Comparison of ENCODE assay signal across 20 cellular contexts in the genomic region with DNA sequence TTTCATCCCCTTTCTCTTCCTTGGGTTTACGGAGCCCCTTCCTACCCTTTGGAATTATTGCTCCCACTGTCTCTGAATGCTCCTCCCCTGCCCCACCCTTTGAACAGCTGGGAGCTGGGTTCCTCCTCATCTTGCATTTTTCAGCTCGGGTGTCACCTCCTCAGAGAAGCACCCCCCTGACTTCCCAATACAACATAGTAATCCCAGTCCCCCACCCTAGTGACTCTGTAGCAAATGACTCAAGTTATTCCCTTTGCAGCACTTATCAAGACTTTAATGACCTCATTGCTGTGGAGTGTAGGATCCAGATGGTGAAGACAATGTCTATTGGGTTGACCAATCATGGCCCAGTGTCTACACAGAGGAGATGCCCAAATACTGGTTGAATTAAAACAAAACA. TPM values are rescaled to one million over a fixed set of nuclear protein-coding genes. Genes with fewer than 3 reads are reported as not detected.
DNase-seq lines count a peak whose midpoint lies in the region; ATAC-seq and TF ChIP-seq lines count a peak whose summit lies in the region.
"Had no signal": no experiment of that assay in that cellular context is flagged by ENCODE, and none has a peak within 500 bp of the region (broad histone marks: within the 10 kb centered on the region; RNA-seq: fewer than 3 reads in every experiment).

No MANE protein-coding gene starts in this region.

- BruUV-seq in A673 (replicated peaks; lab: Mats Ljungman, UMichigan), result no TSS peak

- H3K9me2 ChIP-seq in GM23248 (ENCODE audit: insufficient read depth), result no peaks in the 10 kb centered on the region

- H3K9ac ChIP-seq in GM23248 (no peak overlapping the region), NT2/D1 (ENCODE audit: insufficient read length, low read depth) (no peak overlapping the region)

- in situ Hi-C loops in GM23248 (cut with MboI), result no loop called here

- POLR2A ChIA-PET in GM10248 (lab: Yijun Ruan, JAX), result no interaction called here
- POLR2A ChIA-PET in A673 (lab: Charles Lee; ENCODE audit: low non-redundant PET), result no interaction called here

- WGBS in GM23248 (ENCODE audit: low coverage in 1 of 2, low lambda C conversion rate in 2 of 2, missing lambda C conversion rate in 2 of 2), 2 experiments, result 35 to 41% methylated on average over 2 of the region's 2 CpGs

- TF ChIP-seq CTCF in fibroblast of the aortic adventitia (IDR thresholded peaks at IDR 0.05; ENCODE audit: insufficient read depth, low read length) (no peak), GM10248 (IDR thresholded peaks at IDR 0.05; ENCODE audit: control extremely low read depth, extremely low read depth, low read depth, missing control alignments) (no peak), A673 (conservative IDR thresholded peaks at IDR 0.05; ENCODE audit: low read depth, low read length) (no peak)

- peaks cover 27% of the 10 kb centered on the region for H3K4me1 ChIP-seq in GM23248 (ENCODE audit: insufficient read depth)
- peaks cover 7% of the 10 kb centered on the region for H3K4me1 ChIP-seq in NT2/D1 (ENCODE audit: insufficient read depth, insufficient read length)
- H3K4me1 ChIP-seq in A673 (ENCODE audit: insufficient read depth, low read length, poor library complexity, severe bottlenecking), result no peaks in the 10 kb centered on the region
- H3K4me1 ChIP-seq: Caco-2, colonic mucosa, right lobe of liver had no signal

- H3K27me3 ChIP-seq in GM23248 (replicated peaks; ENCODE audit: insufficient read depth) (no peaks in the 10 kb centered on the region), NT2/D1 (ENCODE audit: insufficient read depth, insufficient read length) (no peaks in the 10 kb centered on the region), A673 (replicated peaks; ENCODE audit: insufficient read depth, low read depth, low read length, poor library complexity) (peaks cover 29% of the 10 kb centered on the region)
- H3K27me3 ChIP-seq: colonic mucosa, right lobe of liver, SJCRH30 had no signal

- H3K9me3 ChIP-seq in GM23248 (ENCODE audit: low read depth) (no peaks in the 10 kb centered on the region), NT2/D1 (ENCODE audit: insufficient read depth, low read length) (no peaks in the 10 kb centered on the region; the same call in 1 of the 2 replicates), A673 (ENCODE audit: low read depth, low read length, poor library complexity, severe bottlenecking) (no peaks in the 10 kb centered on the region)
- H3K9me3 ChIP-seq: Caco-2, colonic mucosa, right lobe of liver, SJCRH30 had no signal

- no peak overlapping the region for H3K4me3 ChIP-seq in GM23248
- H3K4me3 ChIP-seq in NT2/D1 (ENCODE audit: insufficient read length, low read depth), result no peak overlapping the region
- H3K4me3 ChIP-seq in fibroblast of the aortic adventitia (ENCODE audit: low read depth, low read length), result no peak overlapping the region
- H3K4me3 ChIP-seq in A673 (ENCODE audit: low read depth, low read length, poor library complexity, severe bottlenecking), result no peak overlapping the region
- H3K4me3 ChIP-seq: colonic mucosa, heart right ventricle, right lobe of liver, SJCRH30 had no signal

- no peak overlapping the region for H3K4me2 ChIP-seq in GM23248 (ENCODE audit: unreplicated experiment)

- H3K79me2 ChIP-seq in GM23248 (ENCODE audit: insufficient read depth), result no peaks in the 10 kb centered on the region

- no peak for ATAC-seq in HG03135 (IDR thresholded peaks at IDR 0.05; ENCODE audit: unreplicated experiment)
- ATAC-seq: right lobe of liver had no signal

- H4K20me1 ChIP-seq in GM23248 (ENCODE audit: insufficient read depth), result no peaks in the 10 kb centered on the region

- H2AFZ ChIP-seq in GM23248, result no peak overlapping the region

- peak; percentile 80 for DNase-seq in AG08395 (ENCODE audit: low spot score)
- peak; percentile 85 for DNase-seq in GM23248
- DNase-seq in NT2/D1 (ENCODE audit: low read depth, low spot score), result peak; percentile 16
- peak; percentile 56 for DNase-seq in fibroblast of the aortic adventitia (ENCODE audit: low read depth)
- no peak for DNase-seq in GM10248 (ENCODE audit: extremely low spot score)
- DNase-seq in A673 (ENCODE audit: low spot score), result no peak
- DNase-seq in HUDEP-2 (lab: John Stamatoyannopoulos, UW; ENCODE audit: unreplicated experiment in 76 of 76), result no peak
- DNase-seq: activated CD4-positive, alpha-beta T cell treated with anti-CD3 and anti-CD28 coated beads for 4 hours; activated CD8-positive, alpha-beta memory T cell treated with anti-CD3 and anti-CD28 coated beads, Interleukin-2, amount 50 U/mL, for 48 hours; activated naive CD4-positive, alpha-beta T cell treated with anti-CD3 and anti-CD28 coated beads for 36 hours; Caco-2; colonic mucosa; erythroblast; heart right ventricle; KG1; kidney; NCI-H446; right lobe of liver had no signal

- no peak overlapping the region for H3K27ac ChIP-seq in GM23248
- no peak overlapping the region for H3K27ac ChIP-seq in A673 (ENCODE audit: low read depth, low read length, poor library complexity, severe bottlenecking)
- H3K27ac ChIP-seq: colonic mucosa, heart right ventricle, right lobe of liver, SJCRH30 had no signal

- no peaks in the 10 kb centered on the region for H3K36me3 ChIP-seq in GM23248 (ENCODE audit: low read depth)
- H3K36me3 ChIP-seq in NT2/D1 (ENCODE audit: insufficient read depth, insufficient read length, low read length), result no peaks in the 10 kb centered on the region
- no peaks in the 10 kb centered on the region for H3K36me3 ChIP-seq in A673 (ENCODE audit: insufficient read depth, low read length, poor library complexity, severe bottlenecking)
- H3K36me3 ChIP-seq: colonic mucosa, heart right ventricle, right lobe of liver, SJCRH30 had no signal

- H3F3A ChIP-seq in GM23248 (ENCODE audit: insufficient read depth), result peaks cover 7% of the 10 kb centered on the region; the same call in 1 of the 2 replicates

- CTCF ChIA-PET in GM10248 (lab: Yijun Ruan, JAX), result no interaction called here
- CTCF ChIA-PET in A673 (lab: Charles Lee), result no interaction called here

- intact Hi-C loops in A673 (cut with micrococcal nuclease; ENCODE audit: unreplicated experiment), result no loop called here

RNA-seq across cellular contexts. Expression of gene VWA5B1, which starts 8.9 kb away (rescaled TPM):
- not detected in 2 replicates for total RNA-seq in GM23248 (2014; rRNA removed; shearing (Covaris generic))
- not detected in 2 replicates for polyA plus RNA-seq in GM23248 (2016; fragmentation: Nextera tagmentation; extraction: Ambion mirVana)
- total RNA-seq in fibroblast of the aortic adventitia (ENCODE audit: low replicate concordance) (not detected in 2 replicates), A673 (2021) (not detected in 2 replicates)
- total RNA-seq: activated naive CD4-positive, alpha-beta T cell treated with anti-CD3 and anti-CD28 coated beads for 36 hours; Caco-2; right lobe of liver; SJCRH30 had no signal

Comparison
In these comparisons a context has a peak if more than half of its experiments do, and no peak if none do; other contexts are left out.
1. DNase-seq: peak in AG08395 (single experiment), GM23248 (single experiment), NT2/D1 (single experiment) and fibroblast of the aortic adventitia (single experiment); none in GM10248 (single experiment), A673 (single experiment) and HUDEP-2 (0 of 76).